32 cellular contexts compared by ENCODE assay signal in genomic region chr2:228533156-228533555, GRCh38.
"Had no signal": no experiment of that assay in that cellular context is flagged by ENCODE, and none has a peak within 500 bp of the region (broad histone marks: within the 10 kb centered on the region; RNA-seq: fewer than 3 reads in every experiment).

No MANE protein-coding gene starts in this region.

- H3K36me3 ChIP-seq: ascending aorta, cardiac muscle cell, colonic mucosa had no signal

- H3K4me1 ChIP-seq: ascending aorta, colonic mucosa had no signal

- H3K4me3 ChIP-seq: ascending aorta, cardiac muscle cell, colonic mucosa had no signal

- H3K27ac ChIP-seq: ascending aorta, cardiac muscle cell, colonic mucosa, VCaP had no signal

- FAIRE-seq: bronchial epithelial cell, TTC549 had no signal

- H3K27me3 ChIP-seq: ascending aorta, cardiac muscle cell, colonic mucosa had no signal

- H3K9me3 ChIP-seq: ascending aorta, colonic mucosa had no signal

- ATAC-seq: activated CD8-positive, alpha-beta T cell treated with anti-CD3 and anti-CD28 coated beads for 36 hours; activated naive CD8-positive, alpha-beta T cell treated with anti-CD3 and anti-CD28 coated beads, Interleukin-2, amount 50 U/mL, for 24 hours; activated T-cell treated with anti-CD3 and anti-CD28 coated beads, Interleukin-2, amount 50 U/mL, for 4 hours; activated T-cell treated with anti-CD3 and anti-CD28 coated beads, Interleukin-2, amount 50 U/mL, for 72 hours; activated T-helper 17 cell treated with anti-CD3 and anti-CD28 coated beads, Interleukin-2, amount 50 U/mL, for 72 hours had no signal

- DNase-seq: activated B cell treated with CpG ODN at 0.5 μM for 24 hours; activated CD4-positive, alpha-beta memory T cell treated with anti-CD3 and anti-CD28 coated beads for 36 hours; activated CD4-positive, alpha-beta T cell treated with anti-CD3 and anti-CD28 coated beads for 4 hours; activated CD4-positive, alpha-beta T cell treated with anti-CD3 and anti-CD28 coated beads, Interleukin-2, amount 10 ng/mL, durations not matched to agents 24 days and 14 days; activated CD4-positive, alpha-beta T cell treated with anti-CD3 and anti-CD28 coated beads, Interleukin-2, amount 50 U/mL, for 1 hour; activated CD4-positive, alpha-beta T cell treated with anti-CD3 and anti-CD28 coated beads, Interleukin-2, amount 50 U/mL, for 4 hours; activated CD4-positive, CD25-positive, alpha-beta regulatory T cell treated with anti-CD3 and anti-CD28 coated beads, Interleukin-2, amount 50 U/mL, for 72 hours; activated CD8-positive, alpha-beta memory T cell treated with anti-CD3 and anti-CD28 coated beads, Interleukin-2, amount 50 U/mL, for 4 hours; activated CD8-positive, alpha-beta T cell treated with anti-CD3 and anti-CD28 coated beads for 36 hours; activated effector memory CD4-positive, alpha-beta T cell treated with anti-CD3 and anti-CD28 coated beads, Interleukin-2, amount 50 U/mL, for 16 hours; activated gamma-delta T cell treated with Interleukin-2 at 50 U/mL for 16 hours; activated naive CD4-positive, alpha-beta T cell; activated naive CD4-positive, alpha-beta T cell treated with anti-CD3 and anti-CD28 coated beads for 36 hours; activated naive CD8-positive, alpha-beta T cell treated with anti-CD3 and anti-CD28 coated beads, Interleukin-2, amount 10 ng/mL, durations not matched to agents 7 days and 5 days; activated naive CD8-positive, alpha-beta T cell treated with anti-CD3 and anti-CD28 coated beads, Interleukin-2, amount 50 U/mL, for 24 hours; activated T-cell treated with anti-CD3 and anti-CD28 coated beads for 4 hours; activated T-cell treated with anti-CD3 and anti-CD28 coated beads, Interleukin-2, amount 50 U/mL, for 1 hour; activated T-cell treated with anti-CD3 and anti-CD28 coated beads, Interleukin-2, amount 50 U/mL, for 4 hours; activated T-cell treated with anti-CD3 and anti-CD28 coated beads, Interleukin-2, amount 50 U/mL, for 72 hours; amygdala; anterior cingulate cortex; caudate nucleus; cerebellar nuclear complex; colonic mucosa; T-helper 2 cell; T-helper 9 cell had no signal
